In the genomic region with DNA sequence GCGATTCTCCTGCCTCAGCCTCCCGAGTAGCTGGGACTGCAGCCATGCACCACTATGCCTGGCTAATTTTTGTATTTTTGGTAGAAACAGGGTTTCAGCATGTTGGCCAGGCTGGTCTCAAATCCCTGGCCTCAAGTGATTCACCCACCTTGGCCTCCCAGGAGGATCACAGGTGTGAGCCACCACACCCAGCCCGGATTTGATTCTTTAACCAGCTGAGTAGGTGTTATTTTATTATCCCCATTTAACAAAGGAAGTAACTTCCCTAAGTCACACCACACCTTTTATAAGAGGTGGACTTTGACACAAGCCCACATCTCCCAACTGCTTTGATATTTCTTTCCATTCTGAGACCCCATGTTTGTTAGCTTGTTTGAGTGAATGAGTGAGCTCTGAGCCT, we compare ENCODE assay signal across 26 cellular contexts. TPM values are rescaled to one million over a fixed set of nuclear protein-coding genes. Genes with fewer than 3 reads are reported as not detected.
DNase-seq lines count a peak whose midpoint lies in the region; ATAC-seq and TF ChIP-seq lines count a peak whose summit lies in the region.
"Had no signal": no experiment of that assay in that cellular context is flagged by ENCODE, and none has a peak within 500 bp of the region (broad histone marks: within the 10 kb centered on the region; RNA-seq: fewer than 3 reads in every experiment).

No MANE protein-coding gene starts in this region.

- intact Hi-C loops in esophagus squamous epithelium (cut with DNase I): no loop called here
- intact Hi-C loops in psoas muscle (cut with DNase I): no loop called here

- TF ChIP-seq EP300 in gastroesophageal sphincter (IDR thresholded peaks at IDR 0.05): no peak

- H3K4me1 Mint-ChIP-seq in GM23338: peaks cover 17% of the 10 kb centered on the region
- peaks cover 18% of the 10 kb centered on the region for H3K4me1 Mint-ChIP-seq in WTC11
- peaks cover 3% of the 10 kb centered on the region for H3K4me1 Mint-ChIP-seq in progenitor cell of endocrine pancreas (ENCODE audit: low read depth)
- H3K4me1 Mint-ChIP-seq: CD8-positive, alpha-beta memory T cell had no signal

- H3K9me3 Mint-ChIP-seq in GM23338: no peaks in the 10 kb centered on the region
- no peaks in the 10 kb centered on the region for H3K9me3 Mint-ChIP-seq in WTC11
- H3K9me3 Mint-ChIP-seq in progenitor cell of endocrine pancreas (ENCODE audit: low read depth): no peaks in the 10 kb centered on the region
- H3K9me3 Mint-ChIP-seq: CD14-positive monocyte; CD8-positive, alpha-beta memory T cell; IgD-negative memory B cell had no signal

- H3F3A ChIP-seq in GM23338 (replicated peaks; ENCODE audit: low read depth): no peaks in the 10 kb centered on the region

- TF ChIP-seq CTCF in GM23338 (conservative IDR thresholded peaks at IDR 0.05; ENCODE audit: low read depth in 2 of 2) (no peak), WTC11 (IDR thresholded peaks at IDR 0.05) (no peak), esophagus squamous epithelium (IDR thresholded peaks at IDR 0.05) (no peak), psoas muscle (IDR thresholded peaks at IDR 0.05) (no peak), gastroesophageal sphincter (IDR thresholded peaks at IDR 0.05) (no peak), progenitor cell of endocrine pancreas (IDR thresholded peaks at IDR 0.05; ENCODE audit: unreplicated experiment) (no peak)

- H3K79me2 ChIP-seq in GM23338 (replicated peaks; ENCODE audit: insufficient read depth): no peaks in the 10 kb centered on the region

- H3K4me3 ChIP-seq in GM23338 (no peak overlapping the region), esophagus squamous epithelium (no peak overlapping the region), psoas muscle (no peak overlapping the region), gastroesophageal sphincter (no peak overlapping the region)

- no peaks in the 10 kb centered on the region for H3K9me3 ChIP-seq in esophagus squamous epithelium
- H3K9me3 ChIP-seq in psoas muscle: no peaks in the 10 kb centered on the region
- H3K9me3 ChIP-seq in gastroesophageal sphincter: no peaks in the 10 kb centered on the region
- H3K9me3 ChIP-seq: BE2C had no signal

- no peaks in the 10 kb centered on the region for H3K27me3 ChIP-seq in GM23338 (ENCODE audit: insufficient read depth)
- no peaks in the 10 kb centered on the region for H3K27me3 ChIP-seq in esophagus squamous epithelium
- H3K27me3 ChIP-seq in psoas muscle (ENCODE audit: insufficient read depth in 3 of 3, low read length in 2 of 3): no peaks in the 10 kb centered on the region
- H3K27me3 ChIP-seq in gastroesophageal sphincter: peaks cover 12% of the 10 kb centered on the region

- no peak for TF ChIP-seq POLR2A in esophagus squamous epithelium (IDR thresholded peaks at IDR 0.05)
- TF ChIP-seq POLR2A in gastroesophageal sphincter (IDR thresholded peaks at IDR 0.05): no peak

- peak overlapping the region; percentile 83 for H2AFZ ChIP-seq in GM23338

- H3K4me1 ChIP-seq in GM23338 (ENCODE audit: insufficient read depth) (no peaks in the 10 kb centered on the region), esophagus squamous epithelium (peaks cover 0 to 23% (median 0%) of the 10 kb centered on the region in 3 donors), psoas muscle (peaks cover 19% of the 10 kb centered on the region), gastroesophageal sphincter (no peaks in the 10 kb centered on the region)
- H3K4me1 ChIP-seq: BE2C had no signal

- H3K36me3 ChIP-seq in GM23338 (ENCODE audit: insufficient read depth): no peaks in the 10 kb centered on the region
- no peaks in the 10 kb centered on the region for H3K36me3 ChIP-seq in esophagus squamous epithelium
- no peaks in the 10 kb centered on the region for H3K36me3 ChIP-seq in psoas muscle (ENCODE audit: insufficient read depth in 1 of 2, low read depth in 1 of 2)
- no peaks in the 10 kb centered on the region for H3K36me3 ChIP-seq in gastroesophageal sphincter
- H3K36me3 ChIP-seq: BE2C had no signal

- H3K4me3 Mint-ChIP-seq in GM23338 (no peak overlapping the region), WTC11 (no peak overlapping the region), progenitor cell of endocrine pancreas (ENCODE audit: low read depth) (no peak overlapping the region)
- H3K4me3 Mint-ChIP-seq: CD14-positive monocyte; CD8-positive, alpha-beta memory T cell had no signal

- H3K27me3 Mint-ChIP-seq in GM23338 (ENCODE audit: insufficient read depth, low read depth, poor library complexity) (peaks cover 11% of the 10 kb centered on the region), WTC11 (ENCODE audit: low read depth) (no peaks in the 10 kb centered on the region), progenitor cell of endocrine pancreas (peaks cover 23% of the 10 kb centered on the region)

- no peak for DNase-seq in GM23338 (ENCODE audit: low spot score)
- DNase-seq in WTC11 (ENCODE audit: low spot score): no peak
- no peak for DNase-seq in esophagus squamous epithelium (lab: John Stamatoyannopoulos, UW)
- no peak for DNase-seq in psoas muscle
- no peak for DNase-seq in progenitor cell of endocrine pancreas (ENCODE audit: low spot score, unreplicated experiment)
- DNase-seq: 8988T; ACHN; BE2C; Calu3; CD8-positive, alpha-beta memory T cell; DMS79 treated with DMSO at 0.1 percent for 48 hours; GF-D8; NCI-H1092; NCI-H1417 treated with DMSO at 0.1 percent for 48 hours; NCI-H1694 treated with DMSO at 0.1 percent for 48 hours; NCI-H2081; NCI-H2227 treated with DMSO at 0.1 percent for 48 hours; NCI-H526 treated with DMSO at 0.1 percent for 48 hours; SHP77 treated with DMSO at 0.1 percent for 48 hours had no signal

- ATAC-seq in GM23338 (no peak), WTC11 (no peak), psoas muscle (no peak), HG03520 (IDR thresholded peaks at IDR 0.05; ENCODE audit: unreplicated experiment) (no peak), gastroesophageal sphincter (no peak), GM19023 (IDR thresholded peaks at IDR 0.05; ENCODE audit: unreplicated experiment) (no peak)
- ATAC-seq: Panc1 had no signal

- H3K4me2 ChIP-seq in GM23338: no peak overlapping the region
- H3K4me2 ChIP-seq: KMS-11 had no signal

- H3K36me3 Mint-ChIP-seq in GM23338 (ENCODE audit: low read depth) (no peaks in the 10 kb centered on the region), WTC11 (no peaks in the 10 kb centered on the region), progenitor cell of endocrine pancreas (ENCODE audit: insufficient read depth) (no peaks in the 10 kb centered on the region)
- H3K36me3 Mint-ChIP-seq: CD14-positive monocyte; CD8-positive, alpha-beta memory T cell had no signal

- CTCF ChIA-PET in WTC11 (lab: Charles Lee): interaction anchor here (0.7 to 2.4 kb wide), 3 partner anchors 17 to 450 kb away, joined by 3 to 10 read pairs (median 10); no protein-coding TSS in a partner anchor

- H3K9me2 ChIP-seq in GM23338 (ENCODE audit: insufficient read depth): no peaks in the 10 kb centered on the region

- POLR2A ChIA-PET in WTC11 (lab: Charles Lee): no interaction called here

- H3K27ac ChIP-seq in GM23338 (ENCODE audit: low read depth) (no peak overlapping the region), esophagus squamous epithelium (peak overlapping the region in 3 of 4 donors; percentile 59 to 76 (median 63)), psoas muscle (peak overlapping the region; percentile 67), gastroesophageal sphincter (no peak overlapping the region)
- H3K27ac ChIP-seq: KMS-11 had no signal

- H4K20me1 ChIP-seq in GM23338 (replicated peaks; ENCODE audit: insufficient read depth): no peaks in the 10 kb centered on the region

- H3K27ac Mint-ChIP-seq in GM23338 (no peak overlapping the region), WTC11 (peak overlapping the region; percentile 59; the same call in 1 of the 2 replicates), progenitor cell of endocrine pancreas (no peak overlapping the region)
- H3K27ac Mint-ChIP-seq: CD8-positive, alpha-beta memory T cell; IgD-negative memory B cell had no signal

- WGBS in esophagus squamous epithelium, 2 donors: 56 to 62% methylated on average over 2 to 3 of the region's 3 CpGs
- 67 to 68% (median 68%) methylated on average over 3 of the region's 3 CpGs for WGBS in psoas muscle, 3 donors
- WGBS in gastroesophageal sphincter (ENCODE audit: low coverage in 1 of 2), 2 donors: 0 to 40% methylated on average over 1 of the region's 3 CpGs

TF ChIP-seq in GM23338, 12 proteins besides CTCF, POLR2A, EP300 and RAD21 (continues in another document):
- TF ChIP-seq EZH2 (IDR thresholded peaks at IDR 0.05; ENCODE audit: low read depth, unreplicated experiment) (no peak), POLR2AphosphoS5 (IDR thresholded peaks at IDR 0.05; ENCODE audit: low read depth) (no peak), NANOG (IDR thresholded peaks at IDR 0.05; ENCODE audit: borderline replicate concordance) (no peak)
- TF ChIP-seq, protein P1, sequence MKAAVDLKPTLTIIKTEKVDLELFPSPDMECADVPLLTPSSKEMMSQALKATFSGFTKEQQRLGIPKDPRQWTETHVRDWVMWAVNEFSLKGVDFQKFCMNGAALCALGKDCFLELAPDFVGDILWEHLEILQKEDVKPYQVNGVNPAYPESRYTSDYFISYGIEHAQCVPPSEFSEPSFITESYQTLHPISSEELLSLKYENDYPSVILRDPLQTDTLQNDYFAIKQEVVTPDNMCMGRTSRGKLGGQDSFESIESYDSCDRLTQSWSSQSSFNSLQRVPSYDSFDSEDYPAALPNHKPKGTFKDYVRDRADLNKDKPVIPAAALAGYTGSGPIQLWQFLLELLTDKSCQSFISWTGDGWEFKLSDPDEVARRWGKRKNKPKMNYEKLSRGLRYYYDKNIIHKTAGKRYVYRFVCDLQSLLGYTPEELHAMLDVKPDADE (IDR thresholded peaks at IDR 0.05): no peak

TF ChIP-seq in WTC11, 78 proteins besides CTCF, POLR2A, EP300 and RAD21 (continues in another document):
- TF ChIP-seq ZNF138 (CRISPR knock-in tag; conservative IDR thresholded peaks at IDR 0.05) (no peak), SMAD4 (CRISPR knock-in tag; IDR thresholded peaks at IDR 0.05) (no peak), ATF1 (CRISPR knock-in tag; IDR thresholded peaks at IDR 0.05) (no peak), ZNF423 (CRISPR knock-in tag; IDR thresholded peaks at IDR 0.05) (no peak), EMX1 (CRISPR knock-in tag; IDR thresholded peaks at IDR 0.05) (no peak), FOXP1 (CRISPR knock-in tag; IDR thresholded peaks at IDR 0.05; ENCODE audit: borderline replicate concordance) (no peak), NR2C2 (CRISPR knock-in tag; IDR thresholded peaks at IDR 0.05) (no peak)
- TF ChIP-seq, protein P2, sequence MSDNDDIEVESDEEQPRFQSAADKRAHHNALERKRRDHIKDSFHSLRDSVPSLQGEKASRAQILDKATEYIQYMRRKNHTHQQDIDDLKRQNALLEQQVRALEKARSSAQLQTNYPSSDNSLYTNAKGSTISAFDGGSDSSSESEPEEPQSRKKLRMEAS (CRISPR knock-in tag; IDR thresholded peaks at IDR 0.05): no peak

RNA-seq across cellular contexts. Expression of a gene that starts 25.0 kb away (rescaled TPM):
- 10.1 and 12.4 TPM in 2 replicates for total RNA-seq in GM23338 (2014; rRNA removed; shearing (Covaris generic))
- 15.5 and 16.4 TPM in 2 replicates for polyA plus RNA-seq in GM23338 (2016; fragmentation: Nextera tagmentation; extraction: Ambion mirVana)
- 17.3 to 18.3 TPM (median 18.2 TPM) in 3 replicates for total RNA-seq in WTC11 (2021)
- 10 to 100 TPM; 13.8 to 38.0 (median 31.6) TPM for total RNA-seq in esophagus squamous epithelium
- 10 to 100 TPM; 30.6 to 64.1 (median 61.9) TPM for total RNA-seq in psoas muscle
- 10 to 100 TPM; 41.3 to 69.8 (median 44.7) TPM for polyA plus RNA-seq in psoas muscle
- total RNA-seq in gastroesophageal sphincter: 10 to 100 TPM; 18.6 to 55.6 (median 33.3) TPM
- 29.4 and 32.0 TPM in 2 replicates for total RNA-seq in progenitor cell of endocrine pancreas

Comparison
In these comparisons a context has a peak if more than half of its experiments do, and no peak if none do; other contexts are left out.
1. H3K27ac ChIP-seq: peak in esophagus squamous epithelium (3 of 4) and psoas muscle (single experiment); none in GM23338 (single experiment) and gastroesophageal sphincter (0 of 4).